3 cellular contexts compared by ENCODE assay signal in the genomic region with DNA sequence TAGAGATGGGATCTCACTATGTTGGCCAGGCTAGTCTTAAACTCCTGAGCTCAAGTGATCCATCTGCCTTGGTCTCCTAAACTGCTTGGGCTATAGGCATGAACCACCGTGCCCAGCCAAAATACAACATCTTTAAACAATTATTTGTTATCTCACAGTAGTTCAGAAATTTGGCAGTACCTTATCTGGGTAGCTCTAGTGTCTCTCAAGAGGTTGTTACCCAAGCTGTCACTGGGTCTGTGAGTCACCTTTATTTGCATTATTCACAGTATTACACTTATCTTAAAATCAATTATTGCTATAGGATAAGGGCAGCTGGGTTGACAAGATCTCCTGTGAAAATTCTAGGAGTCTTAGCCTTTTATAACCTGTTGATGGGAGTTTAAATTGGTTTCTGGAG.
"Had no signal": no experiment of that assay in that cellular context is flagged by ENCODE, and none has a peak within 500 bp of the region (broad histone marks: within the 10 kb centered on the region; RNA-seq: fewer than 3 reads in every experiment).

No MANE protein-coding gene starts in this region.

- H3K4me3 ChIP-seq: GM12878 had no signal

- DNase-seq: GDM1, GF-D8 had no signal
